In genomic region chr1:43554444-43554992, GRCh38 we compare ENCODE assay signal across 9 cellular contexts. TPM values are rescaled to one million over a fixed set of nuclear protein-coding genes. Genes with fewer than 3 reads are reported as not detected.
DNase-seq lines count a peak whose midpoint lies in the region; ATAC-seq and TF ChIP-seq lines count a peak whose summit lies in the region.
"Had no signal": no experiment of that assay in that cellular context is flagged by ENCODE, and none has a peak within 500 bp of the region (broad histone marks: within the 10 kb centered on the region; RNA-seq: fewer than 3 reads in every experiment).

No MANE protein-coding gene starts in this region.

- in situ Hi-C loops in Caki2 (cut with HindIII; ENCODE audit: low pct_unique_long_range_greater_than_20kb, low sequenced_read_pairs), result no loop called here

- no peak overlapping the region for H3K9ac ChIP-seq in smooth muscle cell (ENCODE audit: low read depth)

- peak; percentile 33 for DNase-seq in Caki2 (ENCODE audit: low read depth)
- DNase-seq in HL-60 (ENCODE audit: low read depth in 1 of 2, low spot score in 1 of 2), result peak in 1 of 2 experiments; percentile 29
- DNase-seq in SKM-1 treated with dmso at 0.1 percent for 144 hours (lab: John Stamatoyannopoulos, UW; ENCODE audit: unreplicated experiment), result peak; percentile 41
- peak; percentile 56 for DNase-seq in epithelial cell of esophagus (ENCODE audit: low read depth)
- DNase-seq in smooth muscle cell (lab: John Stamatoyannopoulos, UW; ENCODE audit: unreplicated experiment), result no peak
- no peak for DNase-seq in activated CD4-positive, CD25-positive, alpha-beta regulatory T cell (lab: John Stamatoyannopoulos, UW)

- no peak overlapping the region for H2AFZ ChIP-seq in smooth muscle cell (ENCODE audit: low read depth)

- H3K27ac ChIP-seq in HL-60 (replicated peaks) (no peak overlapping the region), smooth muscle cell (ENCODE audit: low read depth) (no peak overlapping the region)

- WGBS in smooth muscle cell (ENCODE audit: low lambda C conversion rate), result 85% methylated on average over 6 of the region's 6 CpGs

- H3K9me3 ChIP-seq in smooth muscle cell (replicated peaks; ENCODE audit: low read depth), result no peaks in the 10 kb centered on the region

- H3K4me3 ChIP-seq in HL-60 (replicated peaks; ENCODE audit: insufficient read depth, low read length) (no peak overlapping the region), epithelial cell of esophagus (ENCODE audit: low read length) (no peak overlapping the region), smooth muscle cell (no peak overlapping the region)
- H3K4me3 ChIP-seq: lung had no signal

- H3K4me2 ChIP-seq in smooth muscle cell, result no peak overlapping the region

- H3F3A ChIP-seq in smooth muscle cell (ENCODE audit: low read depth), result peaks cover 7% of the 10 kb centered on the region

- peaks cover 2% of the 10 kb centered on the region for H3K27me3 ChIP-seq in HL-60 (ENCODE audit: insufficient read depth, poor library complexity, severe bottlenecking)
- H3K27me3 ChIP-seq in smooth muscle cell (ENCODE audit: low read depth), result no peaks in the 10 kb centered on the region

- no peak for ATAC-seq in GM21526 (IDR thresholded peaks at IDR 0.05; ENCODE audit: low FRiP score, unreplicated experiment)
- ATAC-seq in HG02885 (IDR thresholded peaks at IDR 0.05; ENCODE audit: poor library complexity, unreplicated experiment), result no peak

- peaks cover 8% of the 10 kb centered on the region for H4K20me1 ChIP-seq in smooth muscle cell (ENCODE audit: low read depth)

- peak; percentile 47 for TF ChIP-seq CTCF in HL-60 (IDR thresholded peaks at IDR 0.05; ENCODE audit: insufficient read depth, low read length)
- peak; percentile 68 for TF ChIP-seq CTCF in epithelial cell of esophagus (IDR thresholded peaks at IDR 0.05; ENCODE audit: insufficient read depth, low read depth, low read length, missing control alignments)
- TF ChIP-seq CTCF in smooth muscle cell (IDR thresholded peaks at IDR 0.05; ENCODE audit: borderline replicate concordance, insufficient read depth, poor library complexity, severe bottlenecking), result peak; percentile 31

- H3K79me2 ChIP-seq in smooth muscle cell (ENCODE audit: low read depth), result no peaks in the 10 kb centered on the region

- peaks cover 3% of the 10 kb centered on the region for H3K36me3 ChIP-seq in smooth muscle cell (ENCODE audit: low read depth)

- peaks cover 12% of the 10 kb centered on the region for H3K4me1 ChIP-seq in smooth muscle cell (ENCODE audit: low read depth)

RNA-seq across cellular contexts. Expression of gene PTPRF, which starts 23.8 kb away (rescaled TPM):
- 74.1 and 105 TPM in 2 replicates for total RNA-seq in Caki2 (2014; rRNA removed; shearing (Covaris generic); ENCODE audit: low replicate concordance)
- 51.5 and 71.0 TPM in 2 replicates for total RNA-seq in smooth muscle cell
- 39.9 and 69.9 TPM in 2 replicates for polyA plus RNA-seq in smooth muscle cell

Comparison
In these comparisons a context has a peak if more than half of its experiments do, and no peak if none do; other contexts are left out.
1. DNase-seq: peak in Caki2 (single experiment), SKM-1 treated with dmso at 0.1 percent for 144 hours (single experiment) and epithelial cell of esophagus (single experiment); none in smooth muscle cell (single experiment) and activated CD4-positive, CD25-positive, alpha-beta regulatory T cell (0 of 4).
2. Peak in every context shown above with its lines, with median percentiles within 50 percentile points of each other: CTCF ChIP-seq.